ENCODE assay signal across 2 cellular contexts in the genomic region with DNA sequence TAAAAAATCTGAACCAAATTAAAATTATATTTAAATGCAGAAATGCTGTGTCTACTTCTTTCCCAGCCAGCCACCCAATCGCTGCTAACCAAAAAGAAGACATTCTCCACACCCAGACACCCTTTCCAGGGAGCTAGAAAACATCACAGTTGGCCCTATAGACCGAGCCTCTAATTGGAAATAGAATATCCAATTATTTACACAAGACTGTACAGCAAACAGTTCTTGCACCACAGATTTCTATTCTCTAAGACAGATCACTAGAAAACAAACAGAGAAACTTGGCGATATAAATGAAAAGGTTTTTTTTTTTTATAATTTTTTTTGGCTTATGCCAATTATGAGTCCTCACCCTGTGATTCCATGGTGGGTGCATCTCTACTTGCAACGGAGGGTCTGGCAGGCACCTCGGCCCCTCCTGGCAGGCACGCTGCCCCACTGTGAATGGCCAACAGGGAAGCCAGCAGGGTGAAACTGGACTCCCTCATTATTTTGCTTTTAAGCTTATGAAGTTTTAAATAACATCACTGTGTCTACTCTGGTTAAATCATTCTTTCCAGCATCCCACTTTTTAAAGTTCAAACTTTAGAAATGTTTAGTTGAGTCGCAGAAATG.
TF ChIP-seq lines count a peak whose summit lies in the region.

No MANE protein-coding gene starts in this region.

TF ChIP-seq in A549, 52 proteins besides CTCF, POLR2A, EP300 and RAD21:
- TF ChIP-seq SREBF2 (IDR thresholded peaks at IDR 0.05) (no peak), BHLHE40 (IDR thresholded peaks at IDR 0.05; ENCODE audit: low read depth, low read length) (no peak), JUNB (IDR thresholded peaks at IDR 0.05) (no peak), EHF (CRISPR knock-in tag; IDR thresholded peaks at IDR 0.05) (no peak), JUN (IDR thresholded peaks at IDR 0.05) (no peak), NFE2L2 (conservative IDR thresholded peaks at IDR 0.05; ENCODE audit: low read length) (no peak)
- TF ChIP-seq, protein P1, sequence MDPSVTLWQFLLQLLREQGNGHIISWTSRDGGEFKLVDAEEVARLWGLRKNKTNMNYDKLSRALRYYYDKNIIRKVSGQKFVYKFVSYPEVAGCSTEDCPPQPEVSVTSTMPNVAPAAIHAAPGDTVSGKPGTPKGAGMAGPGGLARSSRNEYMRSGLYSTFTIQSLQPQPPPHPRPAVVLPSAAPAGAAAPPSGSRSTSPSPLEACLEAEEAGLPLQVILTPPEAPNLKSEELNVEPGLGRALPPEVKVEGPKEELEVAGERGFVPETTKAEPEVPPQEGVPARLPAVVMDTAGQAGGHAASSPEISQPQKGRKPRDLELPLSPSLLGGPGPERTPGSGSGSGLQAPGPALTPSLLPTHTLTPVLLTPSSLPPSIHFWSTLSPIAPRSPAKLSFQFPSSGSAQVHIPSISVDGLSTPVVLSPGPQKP (IDR thresholded peaks at IDR 0.05; ENCODE audit: low read depth, low read length), result no peak

TF ChIP-seq in IMR-90, 13 proteins besides CTCF, POLR2A, EP300 and RAD21:
- no peak for TF ChIP-seq MAFK (IDR thresholded peaks at IDR 0.05; ENCODE audit: low read depth, low read length)
- TF ChIP-seq MXI1 (IDR thresholded peaks at IDR 0.05; ENCODE audit: borderline replicate concordance, low read depth, low read length), result no peak
- TF ChIP-seq, protein P1 (IDR thresholded peaks at IDR 0.05; ENCODE audit: borderline replicate concordance, low read depth, low read length), result no peak
- no peak for TF ChIP-seq RCOR1 (IDR thresholded peaks at IDR 0.05; ENCODE audit: insufficient replicate concordance, low read length)
